ENCODE assay signal across 9 cellular contexts in the genomic region with DNA sequence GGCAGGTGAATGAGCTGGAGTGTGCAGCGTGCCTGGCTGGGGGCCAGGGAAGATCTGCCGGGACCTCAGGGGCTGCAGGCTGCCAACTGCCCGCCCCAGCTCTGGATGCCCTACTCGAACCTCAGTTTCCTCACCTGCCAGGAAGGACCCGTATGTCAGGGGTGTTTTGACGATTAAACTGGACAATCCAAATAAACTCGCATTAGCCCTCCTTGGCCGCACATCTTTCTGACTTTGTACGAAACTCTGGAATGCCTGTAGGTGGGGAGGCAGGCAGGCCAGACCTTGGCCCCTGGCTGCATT. TPM values are rescaled to one million over a fixed set of nuclear protein-coding genes. Genes with fewer than 3 reads are reported as not detected.
A peak's percentile ranks its signal among the peaks of the same experiment; 100 is the strongest.
DNase-seq lines count a peak whose midpoint lies in the region; ATAC-seq, FAIRE-seq and TF ChIP-seq lines count a peak whose summit lies in the region.
"Had no signal": no experiment of that assay in that cellular context is flagged by ENCODE, and none has a peak within 500 bp of the region (broad histone marks: within the 10 kb centered on the region; RNA-seq: fewer than 3 reads in every experiment).

No MANE protein-coding gene starts in this region.

- no peaks in the 10 kb centered on the region for H3K79me2 ChIP-seq in H1 (ENCODE audit: control insufficient read depth in 1 of 2, insufficient read depth in 2 of 2, low read length in 2 of 2)
- no peaks in the 10 kb centered on the region for H3K79me2 ChIP-seq in OCI-LY7 (ENCODE audit: insufficient read depth, low read depth, low read length)

- H2BK120ac ChIP-seq in H1 (replicated peaks; ENCODE audit: low read depth, low read length): no peak overlapping the region

- no peak overlapping the region for H4K5ac ChIP-seq in H1 (ENCODE audit: insufficient read length, low read depth, low read length)

- no peaks in the 10 kb centered on the region for H3K36me3 ChIP-seq in H1 (ENCODE audit: control insufficient read depth in 2 of 4, insufficient read depth in 4 of 4, low read length in 3 of 4)
- H3K36me3 ChIP-seq in OCI-LY7 (ENCODE audit: insufficient read depth, low read length): no peaks in the 10 kb centered on the region

- 54% methylated on average over 9 of the region's 9 CpGs; no CpG with 5 or more reads in 1 of the 2 experiments for WGBS in H1 (ENCODE audit: extremely low coverage in 1 of 2, insufficient coverage in 1 of 2, insufficient read length in 1 of 2, insufficient replicate concordance in 2 of 2, low coverage in 1 of 2, low lambda C conversion rate in 2 of 2, missing lambda C conversion rate in 1 of 2), 2 experiments

- intact Hi-C loops in OCI-LY7 (cut with micrococcal nuclease; ENCODE audit: unreplicated experiment): no loop called here

- H2BK12ac ChIP-seq in H1 (ENCODE audit: low read depth, low read length): no peak overlapping the region

- H3K18ac ChIP-seq in H1 (ENCODE audit: extremely low read depth, low read length): no peak overlapping the region; the same call in 1 of the 2 replicates

- H3K4me1 ChIP-seq in H1 (replicated peaks in 1 of 4; ENCODE audit: control insufficient read depth in 3 of 4, insufficient read depth in 4 of 4, low read length in 3 of 4): peaks cover 0 to 4% (median 1%) of the 10 kb centered on the region in 4 experiments; a peak in 4 of 7 replicates
- H3K4me1 ChIP-seq in OCI-LY7 (ENCODE audit: insufficient read depth, low read length, poor library complexity, severe bottlenecking): no peaks in the 10 kb centered on the region

- no peak for TF ChIP-seq POLR2A in H1 (IDR thresholded peaks at IDR 0.05; ENCODE audit: control extremely low read depth in 1 of 2, low read depth in 2 of 2, low read length in 2 of 2)

- H3K9ac ChIP-seq in H1 (replicated peaks in 1 of 4; ENCODE audit: extremely low read depth in 1 of 4, low read depth in 3 of 4, low read length in 3 of 4): no peak overlapping the region

- no peak overlapping the region for H3K27ac Mint-ChIP-seq in stimulated activated naive CD8-positive, alpha-beta T cell treated with anti-CD3 and anti-CD28 coated beads, Interleukin-15, amount 100 ng/mL, for 72 hours
- no peak overlapping the region for H3K27ac Mint-ChIP-seq in natural killer cell treated with Interleukin-12 subunit alpha and Interleukin-12 subunit beta and Interleukin-15 and Interleukin-18, amount 100 ng/mL, for 72 hours

- BruUV-seq in OCI-LY7 (replicated peaks; lab: Mats Ljungman, UMichigan): no TSS peak

- no peaks in the 10 kb centered on the region for H3K9me3 Mint-ChIP-seq in stimulated activated naive CD8-positive, alpha-beta T cell treated with anti-CD3 and anti-CD28 coated beads, Interleukin-15, amount 100 ng/mL, for 72 hours
- no peaks in the 10 kb centered on the region for H3K9me3 Mint-ChIP-seq in natural killer cell treated with Interleukin-12 subunit alpha and Interleukin-12 subunit beta and Interleukin-15 and Interleukin-18, amount 100 ng/mL, for 72 hours

- H2BK5ac ChIP-seq in H1 (ENCODE audit: low read depth, low read length): no peak overlapping the region

- no peak overlapping the region for H4K8ac ChIP-seq in H1 (ENCODE audit: extremely low read depth, insufficient read depth, low read length)

- ATAC-seq in stimulated activated naive CD8-positive, alpha-beta T cell treated with anti-CD3 and anti-CD28 coated beads, Interleukin-15, amount 100 ng/mL, for 72 hours: no peak
- no peak for ATAC-seq in stimulated activated naive CD8-positive, alpha-beta T cell treated with anti-CD3 and anti-CD28 coated beads, Interleukin-15, Interleukin-2, amounts not matched to agents 100 U/mL and 50 U/mL, for 24 hours
- ATAC-seq in natural killer cell treated with Interleukin-12 subunit alpha and Interleukin-12 subunit beta and Interleukin-15 and Interleukin-18, amount 100 ng/mL, for 72 hours: no peak
- ATAC-seq in HG03378 (IDR thresholded peaks at IDR 0.05; ENCODE audit: unreplicated experiment): no peak
- ATAC-seq in HG03442 (IDR thresholded peaks at IDR 0.05; ENCODE audit: unreplicated experiment): no peak

- DNase-seq in stimulated activated naive CD8-positive, alpha-beta T cell treated with anti-CD3 and anti-CD28 coated beads, Interleukin-15, amount 100 ng/mL, for 72 hours: no peak
- no peak for DNase-seq in stimulated activated naive CD8-positive, alpha-beta T cell treated with anti-CD3 and anti-CD28 coated beads, Interleukin-15, Interleukin-2, amounts not matched to agents 100 U/mL and 50 U/mL, for 24 hours
- DNase-seq in H1 (ENCODE audit: low read depth in 1 of 2, low spot score in 2 of 2) (no peak), dedifferentiated amniotic fluid mesenchymal stem cell (ENCODE audit: extremely low spot score) (no peak), OCI-LY7 (ENCODE audit: low spot score) (no peak)
- no peak for DNase-seq in natural killer cell treated with Interleukin-12 subunit alpha and Interleukin-12 subunit beta and Interleukin-15 and Interleukin-18, amount 100 ng/mL, for 72 hours (ENCODE audit: low spot score)
- DNase-seq: stimulated activated CD4-positive, alpha-beta T cell treated with anti-CD3 and anti-CD28 coated beads, Interleukin-12 subunit alpha, Interleukin-12 subunit beta, amount 100 ng/mL, for 4 hours had no signal

- POLR2A ChIA-PET in H1 (lab: Charles Lee; ENCODE audit: partially characterized antibody) (interaction anchor here (1.1 kb wide), 1 partner anchor 46 kb away, joined by 3 read pairs; no protein-coding TSS in a partner anchor), OCI-LY7 (lab: Charles Lee) (no interaction called here)

- no peak overlapping the region for H2BK15ac ChIP-seq in H1 (ENCODE audit: low read length)

- H3K36me3 Mint-ChIP-seq in natural killer cell treated with Interleukin-12 subunit alpha and Interleukin-12 subunit beta and Interleukin-15 and Interleukin-18, amount 100 ng/mL, for 72 hours: peaks cover 10% of the 10 kb centered on the region

- peak overlapping the region; percentile 12 to 53 for H3K4me3 Mint-ChIP-seq in stimulated activated naive CD8-positive, alpha-beta T cell treated with anti-CD3 and anti-CD28 coated beads, Interleukin-15, amount 100 ng/mL, for 72 hours
- peak overlapping the region; percentile 39 for H3K4me3 Mint-ChIP-seq in natural killer cell treated with Interleukin-12 subunit alpha and Interleukin-12 subunit beta and Interleukin-15 and Interleukin-18, amount 100 ng/mL, for 72 hours

- H2BK20ac ChIP-seq in H1 (ENCODE audit: low read length): no peak overlapping the region

- H3K23ac ChIP-seq in H1 (ENCODE audit: insufficient read length): no peak overlapping the region

- no peak overlapping the region for H3K4ac ChIP-seq in H1 (replicated peaks; ENCODE audit: insufficient read length, low read depth, low read length)

- peaks cover 64% of the 10 kb centered on the region for H3K27me3 Mint-ChIP-seq in stimulated activated naive CD8-positive, alpha-beta T cell treated with anti-CD3 and anti-CD28 coated beads, Interleukin-15, amount 100 ng/mL, for 72 hours
- peaks cover 22 to 35% of the 10 kb centered on the region in 2 donors for H3K27me3 Mint-ChIP-seq in natural killer cell treated with Interleukin-12 subunit alpha and Interleukin-12 subunit beta and Interleukin-15 and Interleukin-18, amount 100 ng/mL, for 72 hours

- no peak overlapping the region for H3K56ac ChIP-seq in H1 (replicated peaks; ENCODE audit: insufficient read length, low read depth, low read length)

- H3K9me3 ChIP-seq in H1 (ENCODE audit: insufficient read depth in 2 of 2, low read depth in 1 of 2, low read length in 1 of 2) (no peaks in the 10 kb centered on the region), OCI-LY7 (ENCODE audit: low read length) (no peaks in the 10 kb centered on the region)

- peaks cover 16% of the 10 kb centered on the region; the same call in 1 of the 2 replicates for H3K23me2 ChIP-seq in H1 (ENCODE audit: low read depth, low read length)

- H2AFZ ChIP-seq in H1 (ENCODE audit: low read length) (no peak overlapping the region), OCI-LY7 (ENCODE audit: low read length) (no peak overlapping the region)

- peak overlapping the region; percentile 47 to 94 for H3K4me2 ChIP-seq in H1 (ENCODE audit: insufficient read depth in 1 of 2, low read depth in 2 of 2, low read length in 2 of 2)
- no peak overlapping the region for H3K4me2 ChIP-seq in OCI-LY7 (ENCODE audit: low read length)

- H4K91ac ChIP-seq in H1 (replicated peaks; ENCODE audit: insufficient read length, low read length): peak overlapping the region; percentile 65

- H3K4me3 ChIP-seq in H1 (ENCODE audit: extremely low read depth in 1 of 4, insufficient read depth in 2 of 4, low read depth in 3 of 4, low read length in 4 of 4): peak overlapping the region; percentile 40 to 73 (median 56); a peak in 6 of 8 replicates
- H3K4me3 ChIP-seq in OCI-LY7 (ENCODE audit: low read depth, low read length, poor library complexity, severe bottlenecking): no peak overlapping the region

- no peak overlapping the region for H2AK5ac ChIP-seq in H1 (ENCODE audit: low read depth, low read length)

- peaks cover 0 to 3% of the 10 kb centered on the region in 2 experiments for H4K20me1 ChIP-seq in H1 (replicated peaks in 1 of 2; ENCODE audit: control insufficient read depth in 1 of 2, insufficient read depth in 2 of 2, low read length in 2 of 2)
- H4K20me1 ChIP-seq in OCI-LY7 (ENCODE audit: insufficient read depth, low read length): no peaks in the 10 kb centered on the region

- CTCF ChIA-PET in H1 (lab: Charles Lee; ENCODE audit: partially characterized antibody) (no interaction called here), OCI-LY7 (lab: Charles Lee; ENCODE audit: unreplicated experiment) (no interaction called here)

- peaks cover 7% of the 10 kb centered on the region for H3K4me1 Mint-ChIP-seq in stimulated activated naive CD8-positive, alpha-beta T cell treated with anti-CD3 and anti-CD28 coated beads, Interleukin-15, amount 100 ng/mL, for 72 hours
- peaks cover 6 to 12% of the 10 kb centered on the region in 2 donors for H3K4me1 Mint-ChIP-seq in natural killer cell treated with Interleukin-12 subunit alpha and Interleukin-12 subunit beta and Interleukin-15 and Interleukin-18, amount 100 ng/mL, for 72 hours (ENCODE audit: low read depth in 2 of 2)

- TF ChIP-seq CTCF in H1 (IDR thresholded peaks at IDR 0.05; ENCODE audit: control extremely low read depth in 1 of 3, insufficient read depth in 1 of 3, low read depth in 1 of 3, low read length in 3 of 3) (no peak), OCI-LY7 (conservative IDR thresholded peaks at IDR 0.05; ENCODE audit: low read length) (no peak)

- H3K27me3 ChIP-seq in H1 (replicated peaks in 1 of 4; ENCODE audit: control insufficient read depth in 3 of 4, extremely low read depth in 1 of 4, insufficient read depth in 3 of 4, low read length in 3 of 4): peaks cover 2 to 32% (median 15%) of the 10 kb centered on the region in 4 experiments

- no peak for FAIRE-seq in H1 (lab: Jason Lieb, UNC)

- no peak for TF ChIP-seq RAD21 in H1 (IDR thresholded peaks at IDR 0.05 in 1 of 2, conservative IDR thresholded peaks at IDR 0.05 in 1 of 2; ENCODE audit: low read depth in 2 of 2, low read length in 2 of 2)

- no peak for TF ChIP-seq EP300 in H1 (IDR thresholded peaks at IDR 0.05; ENCODE audit: borderline replicate concordance in 1 of 2, low read depth in 2 of 2, low read length in 2 of 2)

- H3K27ac ChIP-seq in H1 (ENCODE audit: low read depth, low read length): no peak overlapping the region
- H3K27ac ChIP-seq in OCI-LY7 (ENCODE audit: low read depth, low read length, poor library complexity, severe bottlenecking): no peak overlapping the region

- H3K79me1 ChIP-seq in H1 (ENCODE audit: low read depth, low read length): no peaks in the 10 kb centered on the region

- no peak overlapping the region for H3K14ac ChIP-seq in H1 (ENCODE audit: insufficient read length)

- no peaks in the 10 kb centered on the region for H3K9me2 ChIP-seq in OCI-LY7 (ENCODE audit: insufficient read depth, low read length)

RNA-seq across cellular contexts. Expression of a gene that starts 8.3 kb away (rescaled TPM):
- total RNA-seq in H1 (2021; fragmentation: NEBNext Ultra II Directional; extraction: Animal tissue kit (Norgen Biotek cat#: 25700)): 19.6 and 20.3 TPM in 2 replicates
- 3.8 and 4.8 TPM in 2 replicates for polyA plus RNA-seq in H1 (2011; rRNA removed)
- 6.7 TPM for polyA plus RNA-seq in H1 (2011; cell fraction: cytosol; rRNA removed)
- polyA plus RNA-seq in H1 (2011; cell fraction: nucleus; rRNA removed): 4.8 TPM
- 7.8 to 11.6 TPM (median 9.9 TPM) in 4 replicates for polyA plus RNA-seq in H1 (2012, experiment 1 of 2)
- 2.4 TPM for polyA plus RNA-seq in H1 (2012, experiment 2 of 2)
- 12.2 TPM for polyA plus RNA-seq in H1 (2013, experiment 1 of 2)
- polyA plus RNA-seq in H1 (2013, experiment 2 of 2): 14.2 TPM
- polyA minus RNA-seq in H1 (2011; rRNA and poly(A)+ RNA removed): 10.3 and 12.9 TPM in 2 replicates
- 11.7 TPM for polyA minus RNA-seq in H1 (2011; cell fraction: cytosol; rRNA and poly(A)+ RNA removed)
- 17.2 TPM for polyA minus RNA-seq in H1 (2011; cell fraction: nucleus; rRNA and poly(A)+ RNA removed)
- 10 to 100 TPM; 10.5 to 11.0 TPM for total RNA-seq in natural killer cell treated with Interleukin-12 subunit alpha and Interleukin-12 subunit beta and Interleukin-15 and Interleukin-18, amount 100 ng/mL, for 72 hours
- 16.9 and 17.4 TPM in 2 replicates for total RNA-seq in OCI-LY7 (2014; rRNA removed; shearing (Covaris generic))
- total RNA-seq in OCI-LY7 (2022): 13.6 and 15.5 TPM in 2 replicates

RNA-seq across cellular contexts. Expression of a gene that starts 33.8 kb away (rescaled TPM):
- 11.7 and 15.4 TPM in 2 replicates for total RNA-seq in H1 (2021; fragmentation: NEBNext Ultra II Directional; extraction: Animal tissue kit (Norgen Biotek cat#: 25700))
- 1.5 and 2.8 TPM in 2 replicates for polyA plus RNA-seq in H1 (2011; rRNA removed)
- 3.9 TPM for polyA plus RNA-seq in H1 (2011; cell fraction: cytosol; rRNA removed)
- polyA plus RNA-seq in H1 (2011; cell fraction: nucleus; rRNA removed): 0.97 TPM
- polyA plus RNA-seq in H1 (2012, experiment 1 of 2): 5.4 to 9.7 TPM (median 5.7 TPM) in 4 replicates
- 0.46 TPM for polyA plus RNA-seq in H1 (2012, experiment 2 of 2)
- polyA plus RNA-seq in H1 (2013, experiment 1 of 2): 6.3 TPM
- polyA plus RNA-seq in H1 (2013, experiment 2 of 2): 6.7 TPM
- 5.4 and 9.3 TPM in 2 replicates for polyA minus RNA-seq in H1 (2011; rRNA and poly(A)+ RNA removed)
- polyA minus RNA-seq in H1 (2011; cell fraction: cytosol; rRNA and poly(A)+ RNA removed): 5.1 TPM
- polyA minus RNA-seq in H1 (2011; cell fraction: nucleus; rRNA and poly(A)+ RNA removed): 7.4 TPM
- total RNA-seq in natural killer cell treated with Interleukin-12 subunit alpha and Interleukin-12 subunit beta and Interleukin-15 and Interleukin-18, amount 100 ng/mL, for 72 hours: 1 to 10 TPM; 3.0 to 3.2 TPM
- 5.5 and 5.8 TPM in 2 replicates for total RNA-seq in OCI-LY7 (2014; rRNA removed; shearing (Covaris generic))
- 8.0 and 8.6 TPM in 2 replicates for total RNA-seq in OCI-LY7 (2022)

RNA-seq across cellular contexts. Expression of a gene that starts 59.4 kb away (rescaled TPM):
- total RNA-seq in H1 (2021; fragmentation: NEBNext Ultra II Directional; extraction: Animal tissue kit (Norgen Biotek cat#: 25700)): 35.6 and 39.9 TPM in 2 replicates
- polyA plus RNA-seq in H1 (2011; rRNA removed): 3.6 and 4.6 TPM in 2 replicates
- 7.7 TPM for polyA plus RNA-seq in H1 (2011; cell fraction: cytosol; rRNA removed)
- 6.3 TPM for polyA plus RNA-seq in H1 (2011; cell fraction: nucleus; rRNA removed)
- 6.2 to 11.4 TPM (median 8.8 TPM) in 4 replicates for polyA plus RNA-seq in H1 (2012, experiment 1 of 2)
- 0.97 TPM for polyA plus RNA-seq in H1 (2012, experiment 2 of 2)
- polyA plus RNA-seq in H1 (2013, experiment 1 of 2): 14.6 TPM
- polyA plus RNA-seq in H1 (2013, experiment 2 of 2): 13.8 TPM
- polyA minus RNA-seq in H1 (2011; rRNA and poly(A)+ RNA removed): 40.8 and 66.4 TPM in 2 replicates
- polyA minus RNA-seq in H1 (2011; cell fraction: cytosol; rRNA and poly(A)+ RNA removed): 16.7 TPM
- polyA minus RNA-seq in H1 (2011; cell fraction: nucleus; rRNA and poly(A)+ RNA removed): 119 TPM
- total RNA-seq in natural killer cell treated with Interleukin-12 subunit alpha and Interleukin-12 subunit beta and Interleukin-15 and Interleukin-18, amount 100 ng/mL, for 72 hours: 10 to 100 TPM; 16.2 to 25.9 TPM
- 24.7 and 29.0 TPM in 2 replicates for total RNA-seq in OCI-LY7 (2014; rRNA removed; shearing (Covaris generic))
- 32.9 and 33.3 TPM in 2 replicates for total RNA-seq in OCI-LY7 (2022)
